Comparison of ENCODE assay signal across 8 cellular contexts in genomic region chr2:118835739-118836410, GRCh38. TPM values are rescaled to one million over a fixed set of nuclear protein-coding genes. Genes with fewer than 3 reads are reported as not detected.
DNase-seq lines count a peak whose midpoint lies in the region; ATAC-seq and TF ChIP-seq lines count a peak whose summit lies in the region.

No MANE protein-coding gene starts in this region.

- H3K9me3 Mint-ChIP-seq in Calu3 (ENCODE audit: low read depth, unreplicated experiment) (no peaks in the 10 kb centered on the region), progenitor cell of endocrine pancreas (ENCODE audit: low read depth) (no peaks in the 10 kb centered on the region)
- H3K9me3 Mint-ChIP-seq in activated CD8-positive, alpha-beta T cell treated with anti-CD3 and anti-CD28 coated beads, Interleukin-2, amount 10 ng/mL, durations not matched to agents 7 days and 5 days (ENCODE audit: insufficient read depth) = no peaks in the 10 kb centered on the region

- TF ChIP-seq CTCF in Calu3 (IDR thresholded peaks at IDR 0.05; ENCODE audit: unreplicated experiment) = no peak
- TF ChIP-seq CTCF in foreskin fibroblast (IDR thresholded peaks at IDR 0.05; ENCODE audit: low read depth, low read length) = no peak
- TF ChIP-seq CTCF in progenitor cell of endocrine pancreas (IDR thresholded peaks at IDR 0.05; ENCODE audit: unreplicated experiment) = no peak

- H3K4me1 ChIP-seq in SJSA1 (replicated peaks) = peaks cover 10% of the 10 kb centered on the region

- DNase-seq in Calu3 (peak; percentile 78), SJSA1 (ENCODE audit: low read depth in 1 of 2, low spot score in 2 of 2) (peak in 1 of 2 experiments; percentile 29), foreskin fibroblast (peak in 1 of 2 donors; percentile 16), progenitor cell of endocrine pancreas (ENCODE audit: low spot score, unreplicated experiment) (no peak), NCI-H1105 (lab: John Stamatoyannopoulos, UW) (no peak)
- no peak for DNase-seq in activated CD8-positive, alpha-beta T cell treated with anti-CD3 and anti-CD28 coated beads, Interleukin-2, amount 10 ng/mL, durations not matched to agents 7 days and 5 days
- DNase-seq in activated CD4-positive, alpha-beta T cell treated with anti-CD3 and anti-CD28 coated beads, Interleukin-2, amount 50 U/mL, for 4 hours = no peak

- CTCF ChIA-PET in Calu3 (lab: Charles Lee) = no interaction called here
- CTCF ChIA-PET in activated CD8-positive, alpha-beta T cell treated with anti-CD3 and anti-CD28 coated beads, Interleukin-2, amount 10 ng/mL, durations not matched to agents 7 days and 5 days (lab: Charles Lee) = no interaction called here

- peaks cover 18% of the 10 kb centered on the region for H3K36me3 Mint-ChIP-seq in Calu3 (ENCODE audit: insufficient read depth, unreplicated experiment)
- no peaks in the 10 kb centered on the region for H3K36me3 Mint-ChIP-seq in progenitor cell of endocrine pancreas (ENCODE audit: insufficient read depth)
- H3K36me3 Mint-ChIP-seq in activated CD8-positive, alpha-beta T cell treated with anti-CD3 and anti-CD28 coated beads, Interleukin-2, amount 10 ng/mL, durations not matched to agents 7 days and 5 days (ENCODE audit: low read depth) = no peaks in the 10 kb centered on the region

- no peaks in the 10 kb centered on the region for H3K9me3 ChIP-seq in SJSA1 (replicated peaks)

- peaks cover 6% of the 10 kb centered on the region for H3K36me3 ChIP-seq in SJSA1

- H3K4me3 Mint-ChIP-seq in Calu3 (ENCODE audit: low read depth, unreplicated experiment) (peak overlapping the region; percentile 91), progenitor cell of endocrine pancreas (ENCODE audit: low read depth) (peak overlapping the region; percentile 72)
- H3K4me3 Mint-ChIP-seq in activated CD8-positive, alpha-beta T cell treated with anti-CD3 and anti-CD28 coated beads, Interleukin-2, amount 10 ng/mL, durations not matched to agents 7 days and 5 days = no peak overlapping the region

- peak overlapping the region; percentile 37 for H3K4me3 ChIP-seq in SJSA1
- H3K4me3 ChIP-seq in foreskin fibroblast (ENCODE audit: low read depth in 1 of 2, low read length in 2 of 2) = peak overlapping the region; percentile 42 to 44

- no peak for ATAC-seq in activated CD8-positive, alpha-beta T cell treated with anti-CD3 and anti-CD28 coated beads, Interleukin-2, amount 10 ng/mL, durations not matched to agents 7 days and 5 days
- ATAC-seq in HG02588 (IDR thresholded peaks at IDR 0.05; ENCODE audit: unreplicated experiment) = no peak

- H3K27ac Mint-ChIP-seq in Calu3 (ENCODE audit: unreplicated experiment) (peak overlapping the region; percentile 45), progenitor cell of endocrine pancreas (no peak overlapping the region)
- no peak overlapping the region for H3K27ac Mint-ChIP-seq in activated CD8-positive, alpha-beta T cell treated with anti-CD3 and anti-CD28 coated beads, Interleukin-2, amount 10 ng/mL, durations not matched to agents 7 days and 5 days

- BruUV-seq in Calu3 (replicated peaks; lab: Mats Ljungman, UMichigan) = no TSS peak

- no peaks in the 10 kb centered on the region for H3K4me1 Mint-ChIP-seq in Calu3 (ENCODE audit: low read depth, unreplicated experiment)
- H3K4me1 Mint-ChIP-seq in progenitor cell of endocrine pancreas (ENCODE audit: low read depth) = peaks cover 11% of the 10 kb centered on the region
- peaks cover 2% of the 10 kb centered on the region for H3K4me1 Mint-ChIP-seq in activated CD8-positive, alpha-beta T cell treated with anti-CD3 and anti-CD28 coated beads, Interleukin-2, amount 10 ng/mL, durations not matched to agents 7 days and 5 days (ENCODE audit: low read depth)

- H3K27me3 ChIP-seq in SJSA1 (replicated peaks) = no peaks in the 10 kb centered on the region

- H3K27ac ChIP-seq in SJSA1 = peak overlapping the region; percentile 2; the same call in 1 of the 2 replicates

- H3K27me3 Mint-ChIP-seq in Calu3 (ENCODE audit: unreplicated experiment) = peaks cover 13% of the 10 kb centered on the region
- H3K27me3 Mint-ChIP-seq in progenitor cell of endocrine pancreas = peaks cover 98% of the 10 kb centered on the region
- peaks cover 82% of the 10 kb centered on the region for H3K27me3 Mint-ChIP-seq in activated CD8-positive, alpha-beta T cell treated with anti-CD3 and anti-CD28 coated beads, Interleukin-2, amount 10 ng/mL, durations not matched to agents 7 days and 5 days (ENCODE audit: low read depth)

- intact Hi-C loops in Calu3 (cut with micrococcal nuclease; ENCODE audit: unreplicated experiment) = no loop called here

- POLR2A ChIA-PET in activated CD8-positive, alpha-beta T cell treated with anti-CD3 and anti-CD28 coated beads, Interleukin-2, amount 10 ng/mL, durations not matched to agents 7 days and 5 days (lab: Charles Lee) = interaction anchor here (0.6 kb wide), 1 partner anchor 535 kb away, joined by 3 read pairs; no protein-coding TSS in a partner anchor

RNA-seq across cellular contexts. Expression of gene EN1, which starts 11.6 kb away (rescaled TPM):
- total RNA-seq in Calu3 (2022) (2.3 TPM in 2 replicates), progenitor cell of endocrine pancreas (0.12 and 0.42 TPM in 2 replicates)
- total RNA-seq in SJSA1 (2014; rRNA removed; shearing (Covaris generic)) = 4.0 and 4.7 TPM in 2 replicates
- not detected for total RNA-seq in activated CD8-positive, alpha-beta T cell treated with anti-CD3 and anti-CD28 coated beads, Interleukin-2, amount 10 ng/mL, durations not matched to agents 7 days and 5 days
